Comparison of ENCODE assay signal across 1 cellular context in the genomic region with DNA sequence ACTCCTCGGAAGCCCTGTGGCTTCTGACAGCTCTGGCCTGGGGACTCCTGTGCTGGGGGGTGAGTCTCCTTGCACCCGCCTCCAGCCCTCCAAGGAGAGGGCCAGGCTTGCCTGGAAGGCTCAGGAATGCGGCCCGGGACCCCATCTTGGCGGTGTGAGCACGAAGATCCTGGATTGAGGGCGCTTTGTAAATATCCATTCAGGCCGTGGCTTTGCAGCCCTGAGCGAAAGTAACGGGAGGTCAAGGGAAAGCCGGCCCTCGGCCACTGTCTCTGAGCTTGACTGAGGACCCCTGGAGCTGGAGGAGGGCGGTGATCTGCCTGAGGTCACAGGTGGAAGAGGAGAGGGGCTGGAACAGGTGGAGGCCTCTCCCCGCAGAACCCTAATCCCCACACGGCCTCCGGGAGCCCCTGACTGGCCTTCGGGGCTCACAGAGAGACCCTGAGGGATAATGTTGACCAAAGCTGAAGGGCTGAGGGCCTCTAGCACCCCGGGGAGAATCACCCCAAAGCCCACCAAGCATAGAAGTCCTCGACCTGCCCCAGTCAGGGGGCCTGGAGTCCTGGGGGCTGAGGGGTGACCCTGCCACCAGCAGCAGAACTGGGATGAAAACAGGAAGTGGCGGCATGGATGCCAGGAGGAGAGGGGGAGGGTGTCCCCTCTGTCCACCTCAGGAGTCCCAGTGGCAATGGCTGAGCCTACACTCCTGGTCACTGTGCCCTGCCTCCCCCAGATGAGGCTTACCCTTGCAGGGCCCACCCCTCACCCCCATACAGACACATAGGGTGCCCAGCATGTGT.
TF ChIP-seq lines count a peak whose summit lies in the region.

No MANE protein-coding gene starts in this region.

TF ChIP-seq in HepG2, 621 proteins besides CTCF, POLR2A, EP300 and RAD21:
- TF ChIP-seq SNAI1 (CRISPR knock-in tag; IDR thresholded peaks at IDR 0.05; ENCODE audit: borderline replicate concordance) = no peak
- no peak for TF ChIP-seq ARNTL (CRISPR knock-in tag; IDR thresholded peaks at IDR 0.05)
- TF ChIP-seq KDM2A (CRISPR knock-in tag; IDR thresholded peaks at IDR 0.05; ENCODE audit: borderline replicate concordance, low read depth) = peak; percentile 40; the same call in 1 of the 2 replicates
- TF ChIP-seq SALL1 (CRISPR knock-in tag; IDR thresholded peaks at IDR 0.05) = 0 out of 2 replicates have a peak, but pooled peaks have one; percentile 12
TF ChIP-seq in HepG2: peak in this region for 2.
